8 cellular contexts compared by ENCODE assay signal in genomic region chr19:48203227-48203793, GRCh38. TPM values are rescaled to one million over a fixed set of nuclear protein-coding genes. Genes with fewer than 3 reads are reported as not detected.
DNase-seq lines count a peak whose midpoint lies in the region; ATAC-seq and TF ChIP-seq lines count a peak whose summit lies in the region.

No MANE protein-coding gene starts in this region.

- no peaks in the 10 kb centered on the region for H4K20me1 ChIP-seq in SU-DHL-6 (ENCODE audit: low read depth, low read length)

- H3K9ac ChIP-seq in SU-DHL-6 (ENCODE audit: low read length): peak overlapping the region; percentile 86

- peaks cover 4% of the 10 kb centered on the region for H3F3A ChIP-seq in SU-DHL-6 (ENCODE audit: insufficient read depth)

- H3K4me3 ChIP-seq in heart left ventricle (peak overlapping the region; percentile 8 to 97 (median 71)), SU-DHL-6 (ENCODE audit: insufficient read depth, low read length, poor library complexity, severe bottlenecking) (peak overlapping the region; percentile 95), kidney epithelial cell (ENCODE audit: low read depth, low read length) (peak overlapping the region; percentile 66), upper lobe of left lung (peak overlapping the region; percentile 42 to 79 (median 73))

- peak overlapping the region; percentile 80 for H3K4me2 ChIP-seq in SU-DHL-6 (ENCODE audit: low read depth, low read length, poor library complexity, severe bottlenecking)

- H2AFZ ChIP-seq in SU-DHL-6 (ENCODE audit: low read depth, low read length, severe bottlenecking): peak overlapping the region; percentile 60

- H3K9me3 ChIP-seq in heart left ventricle (no peaks in the 10 kb centered on the region), SU-DHL-6 (ENCODE audit: insufficient read depth, low read length) (no peaks in the 10 kb centered on the region), upper lobe of left lung (no peaks in the 10 kb centered on the region)

- H3K27me3 ChIP-seq in heart left ventricle (no peaks in the 10 kb centered on the region), SU-DHL-6 (ENCODE audit: low read length) (no peaks in the 10 kb centered on the region), kidney epithelial cell (ENCODE audit: control insufficient read depth, insufficient read depth, low read length) (no peaks in the 10 kb centered on the region), upper lobe of left lung (no peaks in the 10 kb centered on the region)

- TF ChIP-seq POLR2A in heart left ventricle (IDR thresholded peaks at IDR 0.05) (no peak), upper lobe of left lung (IDR thresholded peaks at IDR 0.05) (no peak)

- ATAC-seq in heart left ventricle (no peak), Right ventricle myocardium superior (ENCODE audit: poor library complexity) (no peak), upper lobe of left lung (ENCODE audit: low FRiP score in 2 of 2) (no peak), GM19463 (IDR thresholded peaks at IDR 0.05; ENCODE audit: unreplicated experiment) (no peak), HG03196 (IDR thresholded peaks at IDR 0.05; ENCODE audit: unreplicated experiment) (no peak), esophagus mucosa (no peak)

- TF ChIP-seq CTCF in heart left ventricle (IDR thresholded peaks at IDR 0.05) (no peak), SU-DHL-6 (IDR thresholded peaks at IDR 0.05; ENCODE audit: insufficient read depth, low read length, poor library complexity, severe bottlenecking) (no peak), kidney epithelial cell (IDR thresholded peaks at IDR 0.05; ENCODE audit: insufficient read depth, low read length, poor library complexity, severe bottlenecking) (no peak), upper lobe of left lung (IDR thresholded peaks at IDR 0.05) (no peak)

- H3K27ac ChIP-seq in heart left ventricle (peak overlapping the region in 11 of 12 donors; percentile 44 to 84 (median 69)), SU-DHL-6 (ENCODE audit: low read depth, low read length) (peak overlapping the region; percentile 56), upper lobe of left lung (peak overlapping the region; percentile 53 to 83 (median 68))

- H3K4me1 ChIP-seq in heart left ventricle (peaks cover 0 to 25% (median 12%) of the 10 kb centered on the region in 12 donors), upper lobe of left lung (peaks cover 12 to 30% (median 21%) of the 10 kb centered on the region in 4 donors)

- peaks cover 0 to 3% (median 0%) of the 10 kb centered on the region in 9 donors for H3K36me3 ChIP-seq in heart left ventricle
- peaks cover 2% of the 10 kb centered on the region; the same call in 1 of the 2 replicates for H3K36me3 ChIP-seq in SU-DHL-6 (ENCODE audit: low read length)
- H3K36me3 ChIP-seq in kidney epithelial cell (ENCODE audit: control insufficient read depth, insufficient read depth, low read length): no peaks in the 10 kb centered on the region
- no peaks in the 10 kb centered on the region for H3K36me3 ChIP-seq in upper lobe of left lung

- WGBS in heart left ventricle, 4 donors: 6 to 23% (median 13%) methylated on average over 5 of the region's 5 CpGs
- 9 to 17% methylated on average over 5 of the region's 5 CpGs for WGBS in upper lobe of left lung, 2 donors

- peaks cover 26% of the 10 kb centered on the region for H3K79me2 ChIP-seq in SU-DHL-6 (ENCODE audit: insufficient read depth, low read length)

- intact Hi-C loops in heart left ventricle (cut with DNase I): loop anchor here in 4 of 10 donors (5.0 to 10.0 kb wide), 4 partner anchors 44 to 59 kb away; partner anchors contain the start of gene CARD8 (in 1 of the 4)
- intact Hi-C loops in Right ventricle myocardium superior (cut with DNase I): no loop called here

- H3K9me2 ChIP-seq in SU-DHL-6 (replicated peaks; ENCODE audit: insufficient read depth, low read length): no peaks in the 10 kb centered on the region

- no peak for TF ChIP-seq EP300 in upper lobe of left lung (IDR thresholded peaks at IDR 0.05)

- no peak for DNase-seq in heart left ventricle
- no peak for DNase-seq in Right ventricle myocardium superior
- no peak for DNase-seq in kidney epithelial cell (ENCODE audit: low read depth)
- DNase-seq in upper lobe of left lung: no peak

RNA-seq across cellular contexts. Expression of gene ZSWIM9, which starts 32.8 kb away (rescaled TPM):
- total RNA-seq in heart left ventricle (1 to 10 TPM; 2.2 to 7.7 (median 6.2) TPM), Right ventricle myocardium superior (6.9 TPM), kidney epithelial cell (1.6 and 1.8 TPM in 2 replicates), upper lobe of left lung (10 to 100 TPM in 1 of 6 donors, 1 to 10 TPM in 5; 2.9 to 13.2 (median 8.0) TPM), esophagus mucosa (2.4 TPM)
- 1 to 10 TPM; 5.8 to 7.4 TPM for polyA plus RNA-seq in heart left ventricle

RNA-seq across cellular contexts. Expression of gene LIG1, which starts 33.2 kb away (rescaled TPM):
- total RNA-seq in heart left ventricle: 10 to 100 TPM in 1 of 9 donors, 1 to 10 TPM in 8; 2.1 to 16.5 (median 3.9) TPM
- 1 to 10 TPM; 4.3 to 4.4 TPM for polyA plus RNA-seq in heart left ventricle
- total RNA-seq in Right ventricle myocardium superior: 2.4 TPM
- 15.0 and 17.6 TPM in 2 replicates for total RNA-seq in kidney epithelial cell
- 100 to 1,000 TPM in 1 of 6 donors, 10 to 100 TPM in 5; 11.4 to 113 (median 27.8) TPM for total RNA-seq in upper lobe of left lung
- 25.2 TPM for total RNA-seq in esophagus mucosa

RNA-seq across cellular contexts. Expression of gene CARD8, which starts 52.4 kb away (rescaled TPM):
- total RNA-seq in heart left ventricle (10 to 100 TPM; 18.3 to 49.0 (median 28.8) TPM), Right ventricle myocardium superior (27.1 TPM), kidney epithelial cell (11.2 and 14.1 TPM in 2 replicates), upper lobe of left lung (100 to 1,000 TPM in 1 of 6 donors, 10 to 100 TPM in 5; 35.1 to 138 (median 77.8) TPM), esophagus mucosa (11.6 TPM)
- 10 to 100 TPM; 22.6 to 23.1 TPM for polyA plus RNA-seq in heart left ventricle
